ENCODE assay signal across 17 cellular contexts in the genomic region with DNA sequence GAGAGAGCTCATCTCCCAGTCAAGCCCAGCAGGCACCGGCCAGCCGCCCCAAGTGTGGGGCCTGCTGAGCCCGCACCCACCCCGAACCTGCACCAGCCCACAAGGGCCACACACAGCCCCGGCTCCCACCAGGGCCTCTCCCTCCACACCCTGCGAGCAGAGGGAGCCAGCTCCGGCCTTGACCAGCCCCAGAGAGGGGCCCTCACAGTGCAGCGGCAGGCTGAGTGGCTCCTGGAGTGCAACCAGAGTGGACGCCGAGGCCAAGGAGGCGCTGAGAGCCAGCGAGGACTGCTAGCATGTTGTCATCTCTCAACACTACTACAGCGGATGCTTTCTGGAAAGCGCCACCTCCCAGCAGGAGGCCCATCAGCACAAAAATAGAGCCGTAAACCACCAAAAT. TPM values are rescaled to one million over a fixed set of nuclear protein-coding genes. Genes with fewer than 3 reads are reported as not detected.
DNase-seq lines count a peak whose midpoint lies in the region; ATAC-seq and TF ChIP-seq lines count a peak whose summit lies in the region.
"Had no signal": no experiment of that assay in that cellular context is flagged by ENCODE, and none has a peak within 500 bp of the region (broad histone marks: within the 10 kb centered on the region; RNA-seq: fewer than 3 reads in every experiment).

No MANE protein-coding gene starts in this region.

- no peaks in the 10 kb centered on the region for H3K9me3 ChIP-seq in HUES6 (ENCODE audit: control insufficient read depth, insufficient read depth, low read depth, low read length)
- H3K9me3 ChIP-seq in endodermal cell (ENCODE audit: control insufficient read depth, low read length): no peaks in the 10 kb centered on the region

- H3K4me3 ChIP-seq in HUES6 (ENCODE audit: low read depth, low read length) (no peak overlapping the region), endodermal cell (ENCODE audit: low read length) (no peak overlapping the region)
- H3K4me3 ChIP-seq: PC-9 had no signal

- H3K36me3 ChIP-seq in HUES6 (ENCODE audit: control insufficient read depth, insufficient read depth, low read length) (no peaks in the 10 kb centered on the region), endodermal cell (ENCODE audit: control insufficient read depth, insufficient read depth, low read length) (no peaks in the 10 kb centered on the region)

- peaks cover 12% of the 10 kb centered on the region for H3K4me1 ChIP-seq in HUES6 (ENCODE audit: control insufficient read depth, insufficient read depth, low read length)
- no peaks in the 10 kb centered on the region for H3K4me1 ChIP-seq in endodermal cell (ENCODE audit: control insufficient read depth, insufficient read depth, low read length)

- H3K9ac ChIP-seq in HUES6 (ENCODE audit: low read length): peak overlapping the region; percentile 30
- no peak overlapping the region for H3K9ac ChIP-seq in endodermal cell (ENCODE audit: extremely low read depth, low read length, poor library complexity, severe bottlenecking)
- H3K9ac ChIP-seq: KMS-11 had no signal

- no peak overlapping the region for H3K4me3 Mint-ChIP-seq in endodermal cell
- no peak overlapping the region for H3K4me3 Mint-ChIP-seq in activated T-cell treated with anti-CD3 and anti-CD28 coated beads, Interleukin-2, amount 50 U/mL, for 72 hours

- no peak for TF ChIP-seq CTCF in endodermal cell (conservative IDR thresholded peaks at IDR 0.05)

- peak; percentile 82 for DNase-seq in endodermal cell
- peak; percentile 49 for DNase-seq in islet precursor cell
- DNase-seq in activated gamma-delta T cell treated with Interleukin-2 at 50 U/mL for 16 hours: no peak
- no peak for DNase-seq in activated T-cell treated with anti-CD3 and anti-CD28 coated beads, Interleukin-2, amount 50 U/mL, for 72 hours
- no peak for DNase-seq in stimulated activated CD4-positive, alpha-beta T cell treated with anti-CD3 and anti-CD28 coated beads, Interleukin-15, amount 100 ng/mL, for 24 hours
- DNase-seq: ACHN, DMS79 treated with DMSO at 0.1 percent for 48 hours, NCI-H1417, NCI-H187, NCI-H2107, NCI-H2227 treated with DMSO at 0.1 percent for 48 hours, NCI-H510A treated with DMSO at 0.1 percent for 48 hours, PC-9 had no signal

- no peaks in the 10 kb centered on the region for H3K36me3 Mint-ChIP-seq in endodermal cell (ENCODE audit: low read depth)
- H3K36me3 Mint-ChIP-seq in activated T-cell treated with anti-CD3 and anti-CD28 coated beads, Interleukin-2, amount 50 U/mL, for 72 hours (ENCODE audit: insufficient read depth in 2 of 2): no peaks in the 10 kb centered on the region

- H3K27ac ChIP-seq in HUES6 (ENCODE audit: low read depth, low read length): peak overlapping the region; percentile 73
- H3K27ac ChIP-seq in endodermal cell (ENCODE audit: low read depth, low read length): no peak overlapping the region
- H3K27ac ChIP-seq: C4-2B, KMS-11, PC-9 had no signal

- peaks cover 6% of the 10 kb centered on the region for H3K9me3 Mint-ChIP-seq in endodermal cell
- peaks cover 0 to 5% of the 10 kb centered on the region in 2 donors for H3K9me3 Mint-ChIP-seq in activated T-cell treated with anti-CD3 and anti-CD28 coated beads, Interleukin-2, amount 50 U/mL, for 72 hours

- no peak overlapping the region for H3K27ac Mint-ChIP-seq in endodermal cell
- no peak overlapping the region for H3K27ac Mint-ChIP-seq in activated T-cell treated with anti-CD3 and anti-CD28 coated beads, Interleukin-2, amount 50 U/mL, for 72 hours

- WGBS in endodermal cell (ENCODE audit: insufficient coverage in 1 of 2, insufficient read length in 1 of 2), 2 experiments: 72% methylated on average over 15 of the region's 15 CpGs; no CpG with 5 or more reads in 1 of the 2 experiments

- H3K27me3 ChIP-seq in HUES6 (ENCODE audit: control insufficient read depth, insufficient read depth, low read length): no peaks in the 10 kb centered on the region
- no peaks in the 10 kb centered on the region for H3K27me3 ChIP-seq in endodermal cell (ENCODE audit: control insufficient read depth, insufficient read depth, low read length, poor library complexity, severe bottlenecking)

- no peaks in the 10 kb centered on the region for H3K27me3 Mint-ChIP-seq in endodermal cell (ENCODE audit: insufficient read depth)
- H3K27me3 Mint-ChIP-seq in activated T-cell treated with anti-CD3 and anti-CD28 coated beads, Interleukin-2, amount 50 U/mL, for 72 hours (ENCODE audit: low read depth): no peaks in the 10 kb centered on the region

- ATAC-seq in activated T-cell treated with anti-CD3 and anti-CD28 coated beads, Interleukin-2, amount 50 U/mL, for 72 hours (replicated peaks in 1 of 2): no peak
- ATAC-seq in HG03025 (IDR thresholded peaks at IDR 0.05; ENCODE audit: low FRiP score, unreplicated experiment): no peak

- H3K4me1 Mint-ChIP-seq in endodermal cell: peaks cover 13% of the 10 kb centered on the region
- H3K4me1 Mint-ChIP-seq in activated T-cell treated with anti-CD3 and anti-CD28 coated beads, Interleukin-2, amount 50 U/mL, for 72 hours (ENCODE audit: low read depth): no peaks in the 10 kb centered on the region

RNA-seq across cellular contexts. Expression of a gene that starts 10.9 kb away (rescaled TPM):
- total RNA-seq in endodermal cell: not detected
- polyA plus RNA-seq in endodermal cell (2013, experiment 1 of 2): not detected
- polyA plus RNA-seq in endodermal cell (2013, experiment 2 of 2): not detected
- total RNA-seq in activated T-cell treated with anti-CD3 and anti-CD28 coated beads, Interleukin-2, amount 50 U/mL, for 72 hours: not detected
- total RNA-seq: PC-9 had no signal

RNA-seq across cellular contexts. Expression of a gene that starts 34.4 kb away (rescaled TPM):
- not detected for total RNA-seq in endodermal cell
- not detected for polyA plus RNA-seq in endodermal cell (2013, experiment 1 of 2)
- not detected for polyA plus RNA-seq in endodermal cell (2013, experiment 2 of 2)
- total RNA-seq in activated T-cell treated with anti-CD3 and anti-CD28 coated beads, Interleukin-2, amount 50 U/mL, for 72 hours: not detected
- total RNA-seq: PC-9 had no signal

Comparison
In these comparisons a context has a peak if more than half of its experiments do, and no peak if none do; other contexts are left out.
1. DNase-seq: peak in endodermal cell (single experiment) and islet precursor cell (single experiment); none in activated gamma-delta T cell treated with Interleukin-2 at 50 U/mL for 16 hours (single experiment), activated T-cell treated with anti-CD3 and anti-CD28 coated beads, Interleukin-2, amount 50 U/mL, for 72 hours (0 of 2) and stimulated activated CD4-positive, alpha-beta T cell treated with anti-CD3 and anti-CD28 coated beads, Interleukin-15, amount 100 ng/mL, for 24 hours (single experiment).